24 cellular contexts compared by ENCODE assay signal in genomic region chr9:97781902-97782301, GRCh38.
"Had no signal": no experiment of that assay in that cellular context is flagged by ENCODE, and none has a peak within 500 bp of the region (broad histone marks: within the 10 kb centered on the region; RNA-seq: fewer than 3 reads in every experiment).

No MANE protein-coding gene starts in this region.

- H3K4me3 Mint-ChIP-seq: effector memory CD8-positive, alpha-beta T cell; naive thymus-derived CD8-positive, alpha-beta T cell; neural progenitor cell; T-cell; T-helper 2 cell treated with Interferon-gamma antibody and Interleukin-4, amounts not matched to agents 5 μg/mL and 100 μg/mL, for 36 hours had no signal

- H3K27me3 ChIP-seq: ascending aorta, tibial artery had no signal

- DNase-seq: activated gamma-delta T cell treated with Interleukin-2 at 50 U/mL for 16 hours; activated T-cell treated with anti-CD3 and anti-CD28 coated beads, Interleukin-2, amount 50 U/mL, for 1 hour; brain microvascular endothelial cell; central memory CD4-positive, alpha-beta T cell; dorsolateral prefrontal cortex; effector memory CD8-positive, alpha-beta T cell; heart left ventricle; left cardiac atrium; lower lobe of right lung; naive thymus-derived CD8-positive, alpha-beta T cell; spleen; stimulated activated CD4-positive, alpha-beta T cell treated with anti-CD3 and anti-CD28 coated beads, Interleukin-4, amount 100 ng/mL, for 24 hours; stimulated activated naive CD4-positive, alpha-beta T cell treated with Interleukin-2 at 50 U/mL for 16 hours; T-cell; tibial artery had no signal

- H3K27ac Mint-ChIP-seq: activated naive CD4-positive, alpha-beta T cell treated with anti-CD3 and anti-CD28 coated beads, Interleukin-2, amount 50 U/mL, for 72 hours; effector memory CD8-positive, alpha-beta T cell; naive thymus-derived CD8-positive, alpha-beta T cell; neural progenitor cell; T-cell; T-helper 2 cell treated with Interferon-gamma antibody and Interleukin-4, amounts not matched to agents 5 μg/mL and 100 μg/mL, for 36 hours had no signal

- H3K4me1 ChIP-seq: ascending aorta, heart left ventricle, lower lobe of right lung, spleen, tibial artery had no signal

- FAIRE-seq: colon, endothelial cell of umbilical vein, islet of Langerhans, TTC549, urothelium cell line had no signal

- H3K4me1 Mint-ChIP-seq: naive thymus-derived CD8-positive, alpha-beta T cell; T-cell had no signal

- H3K9me3 Mint-ChIP-seq: effector memory CD8-positive, alpha-beta T cell had no signal

- H3K27ac ChIP-seq: ascending aorta, brain microvascular endothelial cell, dorsolateral prefrontal cortex, heart left ventricle, lower lobe of right lung, neural progenitor cell, spleen, tibial artery had no signal

- H3K4me3 ChIP-seq: ascending aorta, dorsolateral prefrontal cortex, heart left ventricle, lower lobe of right lung, neural progenitor cell, spleen, tibial artery had no signal

- H3K36me3 ChIP-seq: ascending aorta, brain microvascular endothelial cell, heart left ventricle, lower lobe of right lung, neural progenitor cell, spleen, tibial artery had no signal

- ATAC-seq: activated naive CD4-positive, alpha-beta T cell treated with anti-CD3 and anti-CD28 coated beads, Interleukin-2, amount 50 U/mL, for 72 hours; effector memory CD8-positive, alpha-beta T cell; heart left ventricle; left cardiac atrium; lower lobe of right lung; naive thymus-derived CD8-positive, alpha-beta T cell; T-cell had no signal
